ENCODE assay signal across 3 cellular contexts in the genomic region with DNA sequence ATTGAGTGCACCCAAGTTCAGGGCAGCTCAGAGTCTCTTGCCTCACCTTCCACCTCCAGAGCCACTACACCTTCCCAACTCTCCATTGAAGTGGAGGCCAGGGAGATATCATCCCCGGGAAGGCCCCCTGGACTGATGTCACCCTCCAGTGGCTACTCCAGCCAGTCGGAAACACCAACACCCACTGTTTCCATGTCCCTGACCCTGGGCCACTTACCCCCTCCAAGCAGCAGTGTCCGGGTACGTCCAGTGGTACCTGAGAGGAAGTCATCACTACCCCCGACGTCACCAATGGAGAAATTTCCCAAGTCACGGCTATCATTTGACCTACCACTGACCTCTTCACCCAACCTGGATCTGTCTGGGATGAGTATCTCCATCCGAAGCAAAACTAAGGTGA.
"Had no signal": no experiment of that assay in that cellular context is flagged by ENCODE, and none has a peak within 500 bp of the region (broad histone marks: within the 10 kb centered on the region; RNA-seq: fewer than 3 reads in every experiment).

No MANE protein-coding gene starts in this region.

- H3K4me3 ChIP-seq: GM12878 had no signal

- ATAC-seq: GM12878 had no signal

- DNase-seq: GDM1, GF-D8 had no signal
